In genomic region chr9:77885104-77885672, GRCh38 we compare ENCODE assay signal across 17 cellular contexts.
DNase-seq lines count a peak whose midpoint lies in the region; ATAC-seq and TF ChIP-seq lines count a peak whose summit lies in the region.
"Had no signal": no experiment of that assay in that cellular context is flagged by ENCODE, and none has a peak within 500 bp of the region (broad histone marks: within the 10 kb centered on the region; RNA-seq: fewer than 3 reads in every experiment).

No MANE protein-coding gene starts in this region.

- H4K20me1 ChIP-seq in GM23338 (replicated peaks; ENCODE audit: insufficient read depth) (no peaks in the 10 kb centered on the region), SK-N-SH (ENCODE audit: insufficient read depth) (no peaks in the 10 kb centered on the region; the same call in 1 of the 2 replicates)

- H3K9me3 ChIP-seq in SK-N-SH: no peaks in the 10 kb centered on the region
- no peaks in the 10 kb centered on the region for H3K9me3 ChIP-seq in esophagus muscularis mucosa
- H3K9me3 ChIP-seq in naive thymus-derived CD4-positive, alpha-beta T cell (ENCODE audit: control insufficient read depth in 2 of 3, low read length in 3 of 3): no peaks in the 10 kb centered on the region

- WGBS in SK-N-SH (ENCODE audit: low lambda C conversion rate): 99% methylated on average over 3 of the region's 3 CpGs
- WGBS in esophagus muscularis mucosa: 24% methylated on average over 3 of the region's 3 CpGs

- no peaks in the 10 kb centered on the region for H3K9me3 Mint-ChIP-seq in GM23338
- H3K9me3 Mint-ChIP-seq in osteocyte (ENCODE audit: unreplicated experiment): no peaks in the 10 kb centered on the region
- no peaks in the 10 kb centered on the region for H3K9me3 Mint-ChIP-seq in naive thymus-derived CD4-positive, alpha-beta T cell
- H3K9me3 Mint-ChIP-seq: activated CD4-positive, alpha-beta T cell treated with anti-CD3 and anti-CD28 coated beads, Interleukin-2, amount 10 ng/mL, durations not matched to agents 7 days and 5 days; CD14-positive monocyte; endodermal cell had no signal

- H3K4me1 Mint-ChIP-seq in GM23338 (peaks cover 32% of the 10 kb centered on the region), osteocyte (ENCODE audit: unreplicated experiment) (peaks cover 26% of the 10 kb centered on the region)
- peaks cover 6 to 31% (median 20%) of the 10 kb centered on the region in 7 donors for H3K4me1 Mint-ChIP-seq in naive thymus-derived CD4-positive, alpha-beta T cell

- no peaks in the 10 kb centered on the region for H3K27me3 Mint-ChIP-seq in GM23338 (ENCODE audit: insufficient read depth, low read depth, poor library complexity)
- H3K27me3 Mint-ChIP-seq in osteocyte (ENCODE audit: unreplicated experiment): no peaks in the 10 kb centered on the region
- H3K27me3 Mint-ChIP-seq in naive thymus-derived CD4-positive, alpha-beta T cell: no peaks in the 10 kb centered on the region
- H3K27me3 Mint-ChIP-seq: activated CD4-positive, alpha-beta T cell treated with anti-CD3 and anti-CD28 coated beads, Interleukin-2, amount 10 ng/mL, durations not matched to agents 7 days and 5 days had no signal

- H3K9me2 ChIP-seq in GM23338 (ENCODE audit: insufficient read depth): no peaks in the 10 kb centered on the region
- H3K9me2 ChIP-seq in SK-N-SH: no peaks in the 10 kb centered on the region

- H3K79me2 ChIP-seq in GM23338 (replicated peaks; ENCODE audit: insufficient read depth) (peaks cover 13% of the 10 kb centered on the region), SK-N-SH (ENCODE audit: insufficient read depth) (peaks cover 40% of the 10 kb centered on the region; the same call in 1 of the 2 replicates)

- H3K27ac ChIP-seq in GM23338 (ENCODE audit: low read depth): peak overlapping the region; percentile 50; the same call in 1 of the 2 replicates
- H3K27ac ChIP-seq in SK-N-SH (ENCODE audit: low read depth in 2 of 2, low read length in 1 of 2): no peak overlapping the region
- peak overlapping the region; percentile 27 to 65 (median 44) for H3K27ac ChIP-seq in esophagus muscularis mucosa (replicated peaks in 1 of 4)
- H3K27ac ChIP-seq in naive thymus-derived CD4-positive, alpha-beta T cell (ENCODE audit: low read depth, low read length): no peak overlapping the region
- H3K27ac ChIP-seq: KMS-11 had no signal

- no peaks in the 10 kb centered on the region for H3F3A ChIP-seq in GM23338 (replicated peaks; ENCODE audit: low read depth)
- H3F3A ChIP-seq in SK-N-SH (replicated peaks; ENCODE audit: insufficient read depth): peaks cover 9% of the 10 kb centered on the region

- peak; percentile 42 for ATAC-seq in GM23338
- no peak for ATAC-seq in naive thymus-derived CD4-positive, alpha-beta T cell

- TF ChIP-seq CTCF in GM23338 (conservative IDR thresholded peaks at IDR 0.05; ENCODE audit: low read depth in 2 of 2) (no peak), SK-N-SH (IDR thresholded peaks at IDR 0.05) (no peak), esophagus muscularis mucosa (IDR thresholded peaks at IDR 0.05) (no peak), osteocyte (IDR thresholded peaks at IDR 0.05) (no peak)

- H3K36me3 ChIP-seq in GM23338 (ENCODE audit: insufficient read depth) (no peaks in the 10 kb centered on the region), SK-N-SH (replicated peaks in 1 of 2; ENCODE audit: control insufficient read depth in 1 of 2, insufficient read depth in 2 of 2, low read length in 1 of 2) (no peaks in the 10 kb centered on the region), esophagus muscularis mucosa (no peaks in the 10 kb centered on the region)
- H3K36me3 ChIP-seq in naive thymus-derived CD4-positive, alpha-beta T cell (ENCODE audit: control insufficient read depth in 2 of 3, insufficient read depth in 3 of 3, low read length in 3 of 3): no peaks in the 10 kb centered on the region

- no peak overlapping the region for H3K4me3 Mint-ChIP-seq in GM23338
- no peak overlapping the region for H3K4me3 Mint-ChIP-seq in osteocyte (ENCODE audit: unreplicated experiment)
- no peak overlapping the region for H3K4me3 Mint-ChIP-seq in naive thymus-derived CD4-positive, alpha-beta T cell
- H3K4me3 Mint-ChIP-seq: activated CD4-positive, alpha-beta T cell treated with anti-CD3 and anti-CD28 coated beads, Interleukin-2, amount 10 ng/mL, durations not matched to agents 7 days and 5 days; CD14-positive monocyte; endodermal cell had no signal

- DNase-seq in GM23338 (ENCODE audit: low spot score) (peak; percentile 17), SK-N-SH (no peak), esophagus muscularis mucosa (ENCODE audit: extremely low spot score) (no peak), osteocyte (ENCODE audit: extremely low spot score, unreplicated experiment) (no peak), A172 (ENCODE audit: low spot score) (no peak), NCI-H510A treated with DMSO at 0.1 percent for 48 hours (lab: John Stamatoyannopoulos, UW) (no peak), NCI-H2081 treated with DMSO at 0.1 percent for 48 hours (lab: John Stamatoyannopoulos, UW) (no peak)
- DNase-seq in naive thymus-derived CD4-positive, alpha-beta T cell: no peak
- DNase-seq: activated CD4-positive, alpha-beta T cell treated with anti-CD3 and anti-CD28 coated beads, Interleukin-2, amount 10 ng/mL, durations not matched to agents 7 days and 5 days; activated gamma-delta T cell treated with Interleukin-2 at 50 U/mL for 16 hours; NCI-H1048; NCI-H2107; NCI-H524 treated with DMSO at 0.1 percent for 48 hours; SHP77 had no signal

- CTCF ChIA-PET in SK-N-SH (lab: Yijun Ruan, JAX): interaction anchor here (0.6 to 2.2 kb wide), 4 partner anchors 7 to 722 kb away, joined by 3 to 14 read pairs (median 4); no protein-coding TSS in a partner anchor
- CTCF ChIA-PET in naive thymus-derived CD4-positive, alpha-beta T cell (lab: Charles Lee): interaction anchor here (0.9 kb wide), 1 partner anchor 8 kb away, joined by 3 read pairs; no protein-coding TSS in a partner anchor

- no peak overlapping the region for H3K4me2 ChIP-seq in GM23338
- no peak overlapping the region; the same call in 1 of the 2 replicates for H3K4me2 ChIP-seq in SK-N-SH
- H3K4me2 ChIP-seq: KMS-11 had no signal

- H3K4me1 ChIP-seq in GM23338 (ENCODE audit: insufficient read depth): peaks cover 25% of the 10 kb centered on the region
- H3K4me1 ChIP-seq in SK-N-SH (ENCODE audit: control insufficient read depth in 1 of 2, insufficient read depth in 2 of 2, low read depth in 1 of 2, low read length in 1 of 2): peaks cover 14 to 25% of the 10 kb centered on the region in 2 experiments; a peak in 3 of 4 replicates
- H3K4me1 ChIP-seq in esophagus muscularis mucosa: peaks cover 25 to 58% (median 51%) of the 10 kb centered on the region in 4 donors
- no peaks in the 10 kb centered on the region for H3K4me1 ChIP-seq in naive thymus-derived CD4-positive, alpha-beta T cell (ENCODE audit: control insufficient read depth in 2 of 2, insufficient read depth in 2 of 2, low read length in 2 of 2)

- POLR2A ChIA-PET in SK-N-SH (lab: Yijun Ruan, JAX): no interaction called here
- POLR2A ChIA-PET in naive thymus-derived CD4-positive, alpha-beta T cell (lab: Charles Lee): no interaction called here

- TF ChIP-seq POLR2A in esophagus muscularis mucosa (IDR thresholded peaks at IDR 0.05; ENCODE audit: low read depth): no peak

- no peak for TF ChIP-seq RAD21 in SK-N-SH (IDR thresholded peaks at IDR 0.05; ENCODE audit: low read length)

- H2AFZ ChIP-seq in GM23338 (no peak overlapping the region), SK-N-SH (ENCODE audit: low read depth) (no peak overlapping the region)

- peak overlapping the region; percentile 51; the same call in 1 of the 2 replicates for H3K27ac Mint-ChIP-seq in GM23338
- peak overlapping the region; percentile 23 for H3K27ac Mint-ChIP-seq in osteocyte (ENCODE audit: unreplicated experiment)
- H3K27ac Mint-ChIP-seq in naive thymus-derived CD4-positive, alpha-beta T cell: peak overlapping the region in 1 of 9 donors; percentile 25
- H3K27ac Mint-ChIP-seq: activated CD4-positive, alpha-beta T cell treated with anti-CD3 and anti-CD28 coated beads, Interleukin-2, amount 10 ng/mL, durations not matched to agents 7 days and 5 days; endodermal cell had no signal

- H3K9ac ChIP-seq in SK-N-SH: no peak overlapping the region
- H3K9ac ChIP-seq: KMS-11 had no signal

- H3K36me3 Mint-ChIP-seq in GM23338 (ENCODE audit: low read depth) (no peaks in the 10 kb centered on the region), osteocyte (ENCODE audit: unreplicated experiment) (peaks cover 5% of the 10 kb centered on the region)
- H3K36me3 Mint-ChIP-seq in naive thymus-derived CD4-positive, alpha-beta T cell: peaks cover 0 to 26% (median 10%) of the 10 kb centered on the region in 5 donors

- H3K27me3 ChIP-seq in GM23338 (ENCODE audit: insufficient read depth): no peaks in the 10 kb centered on the region
- H3K27me3 ChIP-seq in SK-N-SH (ENCODE audit: insufficient read depth): no peaks in the 10 kb centered on the region
- H3K27me3 ChIP-seq in esophagus muscularis mucosa: no peaks in the 10 kb centered on the region
- H3K27me3 ChIP-seq in naive thymus-derived CD4-positive, alpha-beta T cell (ENCODE audit: control insufficient read depth in 2 of 2, insufficient read depth in 2 of 2, low read length in 2 of 2): no peaks in the 10 kb centered on the region

- intact Hi-C loops in esophagus muscularis mucosa (cut with DNase I): no loop called here
- intact Hi-C loops in naive thymus-derived CD4-positive, alpha-beta T cell (cut with micrococcal nuclease): no loop called here

- H3K4me3 ChIP-seq in GM23338 (no peak overlapping the region), SK-N-SH (ENCODE audit: low read depth in 2 of 2, low read length in 1 of 2) (no peak overlapping the region), esophagus muscularis mucosa (no peak overlapping the region)
- no peak overlapping the region for H3K4me3 ChIP-seq in naive thymus-derived CD4-positive, alpha-beta T cell (ENCODE audit: low read length)

- TF ChIP-seq EP300 in SK-N-SH (IDR thresholded peaks at IDR 0.05; ENCODE audit: borderline replicate concordance in 1 of 2, low read depth in 1 of 2, low read length in 1 of 2) (no peak), esophagus muscularis mucosa (IDR thresholded peaks at IDR 0.05) (no peak)

TF ChIP-seq in GM23338, 12 proteins besides CTCF, POLR2A, EP300 and RAD21 (continues in another document):
- TF ChIP-seq POLR2AphosphoS5 (IDR thresholded peaks at IDR 0.05; ENCODE audit: low read depth): no peak

TF ChIP-seq in SK-N-SH, 30 proteins besides CTCF, POLR2A, EP300 and RAD21 (continues in another document):
- TF ChIP-seq MAX (IDR thresholded peaks at IDR 0.05; ENCODE audit: low read depth): no peak
- no peak for TF ChIP-seq ELF1 (IDR thresholded peaks at IDR 0.05)
- no peak for TF ChIP-seq YY1 (IDR thresholded peaks at IDR 0.05; ENCODE audit: low read depth)
- no peak for TF ChIP-seq NFIC (IDR thresholded peaks at IDR 0.05; ENCODE audit: borderline replicate concordance)
- no peak for TF ChIP-seq MEF2A (IDR thresholded peaks at IDR 0.05; ENCODE audit: borderline replicate concordance, low read depth)

Comparison
In these comparisons a context has a peak if more than half of its experiments do, and no peak if none do; other contexts are left out.
1. H3K27ac ChIP-seq: peak in GM23338 (single experiment) and esophagus muscularis mucosa (4 of 4); none in SK-N-SH (0 of 2) and naive thymus-derived CD4-positive, alpha-beta T cell (single experiment).